In the genomic region with DNA sequence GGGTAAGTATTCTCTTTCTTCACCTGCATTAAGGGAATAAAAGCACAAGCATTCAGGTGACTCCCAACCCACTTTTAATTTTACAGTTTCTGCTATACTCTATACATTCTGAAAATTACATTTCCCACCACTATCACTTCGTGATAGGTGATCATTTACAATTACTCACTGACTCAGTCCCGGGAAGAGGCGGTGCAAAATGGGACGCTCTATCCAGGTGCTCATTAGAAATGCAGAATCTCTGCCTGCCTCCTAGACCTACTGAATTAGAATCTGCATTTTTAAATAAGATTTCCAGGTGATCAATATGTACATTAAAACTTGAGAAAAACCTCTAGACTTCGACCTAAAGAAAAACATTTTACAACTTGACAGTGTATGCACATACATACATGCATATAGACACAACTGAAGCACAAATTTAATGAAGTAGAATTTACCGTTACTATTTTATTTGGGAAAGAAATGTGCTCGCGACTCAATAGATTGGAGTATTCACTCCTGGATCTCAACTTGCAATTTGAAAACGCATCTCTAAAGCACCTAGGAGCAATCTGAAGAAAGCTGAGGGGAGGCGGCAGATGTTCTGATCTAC, we compare ENCODE assay signal across 8 cellular contexts. TPM values are rescaled to one million over a fixed set of nuclear protein-coding genes. Genes with fewer than 3 reads are reported as not detected.
DNase-seq lines count a peak whose midpoint lies in the region; ATAC-seq and TF ChIP-seq lines count a peak whose summit lies in the region.

No MANE protein-coding gene starts in this region.

- no peaks in the 10 kb centered on the region for H3K9me2 ChIP-seq in neural cell (ENCODE audit: insufficient read depth, low read length)

- H3K4me2 ChIP-seq in neural cell (ENCODE audit: low read length): peak overlapping the region; percentile 46

- no peaks in the 10 kb centered on the region for H3F3A ChIP-seq in neural cell (ENCODE audit: insufficient read depth, low read length, poor library complexity, severe bottlenecking)

- H3K4me1 ChIP-seq in NT2/D1 (ENCODE audit: insufficient read depth, insufficient read length) (no peaks in the 10 kb centered on the region), endodermal cell (ENCODE audit: control insufficient read depth, insufficient read depth, low read length) (no peaks in the 10 kb centered on the region)

- no peaks in the 10 kb centered on the region for H3K36me3 ChIP-seq in BJ (ENCODE audit: control insufficient read depth, insufficient read depth, low read length)
- H3K36me3 ChIP-seq in NT2/D1 (ENCODE audit: insufficient read depth, insufficient read length, low read length): no peaks in the 10 kb centered on the region
- H3K36me3 ChIP-seq in endodermal cell (ENCODE audit: control insufficient read depth, insufficient read depth, low read length): no peaks in the 10 kb centered on the region
- H3K36me3 ChIP-seq in neural cell (ENCODE audit: insufficient read depth, low read length): no peaks in the 10 kb centered on the region

- POLR2A ChIA-PET in BJ (lab: Charles Lee): interaction anchor here (0.8 kb wide), 2 partner anchors 17 to 374 kb away, joined by 3 to 4 read pairs; no protein-coding TSS in a partner anchor

- CTCF ChIA-PET in BJ (lab: Yijun Ruan, JAX): interaction anchor here (0.8 to 2.2 kb wide), 5 partner anchors 16 to 492 kb away, joined by 3 to 12 read pairs (median 4); no protein-coding TSS in a partner anchor

- H3K36me3 Mint-ChIP-seq in endodermal cell (ENCODE audit: low read depth): no peaks in the 10 kb centered on the region

- H3K27me3 Mint-ChIP-seq in endodermal cell (ENCODE audit: insufficient read depth): no peaks in the 10 kb centered on the region

- no peak for ATAC-seq in HG02571 (IDR thresholded peaks at IDR 0.05; ENCODE audit: unreplicated experiment)
- no peak for ATAC-seq in GM18873 (IDR thresholded peaks at IDR 0.05; ENCODE audit: low FRiP score, unreplicated experiment)

- H4K20me1 ChIP-seq in neural cell (ENCODE audit: insufficient read depth): no peaks in the 10 kb centered on the region

- H3K4me3 ChIP-seq in BJ (ENCODE audit: low read depth, low read length) (peak overlapping the region; percentile 65), NT2/D1 (ENCODE audit: insufficient read length, low read depth) (peak overlapping the region; percentile 87), endodermal cell (ENCODE audit: low read length) (peak overlapping the region; percentile 93), neural cell (ENCODE audit: low read length) (peak overlapping the region; percentile 70)

- no peak for DNase-seq in BJ (ENCODE audit: low read depth)
- DNase-seq in NT2/D1 (ENCODE audit: low read depth, low spot score): no peak
- DNase-seq in endodermal cell: no peak
- DNase-seq in D341Med (ENCODE audit: low spot score): no peak
- DNase-seq in AG08395 (ENCODE audit: low spot score): no peak

- H3K9me3 ChIP-seq in NT2/D1 (ENCODE audit: insufficient read depth, low read length): no peaks in the 10 kb centered on the region
- H3K9me3 ChIP-seq in endodermal cell (ENCODE audit: control insufficient read depth, low read length): no peaks in the 10 kb centered on the region
- H3K9me3 ChIP-seq in neural cell (ENCODE audit: low read length): no peaks in the 10 kb centered on the region

- no peak overlapping the region for H3K27ac ChIP-seq in endodermal cell (ENCODE audit: low read depth, low read length)
- no peak overlapping the region for H3K27ac ChIP-seq in neural cell (ENCODE audit: low read length)

- no peak for TF ChIP-seq RAD21 in neural cell (conservative IDR thresholded peaks at IDR 0.05)

- no peak for TF ChIP-seq EP300 in neural cell (conservative IDR thresholded peaks at IDR 0.05; ENCODE audit: poor library complexity, severe bottlenecking)

- no peak overlapping the region for H2AFZ ChIP-seq in neural cell (ENCODE audit: low read depth, low read length)

- WGBS in endodermal cell (ENCODE audit: insufficient coverage in 1 of 2, insufficient read length in 1 of 2), 2 experiments: 46 to 62% methylated on average over 7 to 10 of the region's 10 CpGs

- peak overlapping the region; percentile 90 for H3K9ac ChIP-seq in NT2/D1 (ENCODE audit: insufficient read length, low read depth)
- H3K9ac ChIP-seq in endodermal cell (ENCODE audit: extremely low read depth, low read length, poor library complexity, severe bottlenecking): peak overlapping the region; percentile 45
- no peak overlapping the region for H3K9ac ChIP-seq in neural cell (ENCODE audit: low read length)

- peaks cover 41% of the 10 kb centered on the region for H3K4me1 Mint-ChIP-seq in endodermal cell

- TF ChIP-seq CTCF in BJ (IDR thresholded peaks at IDR 0.05; ENCODE audit: insufficient read depth, low read depth, low read length) (no peak), endodermal cell (conservative IDR thresholded peaks at IDR 0.05) (no peak), neural cell (IDR thresholded peaks at IDR 0.05; ENCODE audit: poor library complexity, severe bottlenecking) (no peak)

- H3K79me2 ChIP-seq in neural cell (replicated peaks; ENCODE audit: insufficient read depth, low read length): no peaks in the 10 kb centered on the region

- H3K27ac Mint-ChIP-seq in endodermal cell: peak overlapping the region; percentile 93

- peak overlapping the region; percentile 87 for H3K4me3 Mint-ChIP-seq in endodermal cell

- no peaks in the 10 kb centered on the region for H3K9me3 Mint-ChIP-seq in endodermal cell

- H3K27me3 ChIP-seq in BJ (ENCODE audit: control insufficient read depth, insufficient read depth, low read length): no peaks in the 10 kb centered on the region
- H3K27me3 ChIP-seq in NT2/D1 (ENCODE audit: insufficient read depth, insufficient read length): peaks cover 16% of the 10 kb centered on the region
- peaks cover 5% of the 10 kb centered on the region for H3K27me3 ChIP-seq in endodermal cell (ENCODE audit: control insufficient read depth, insufficient read depth, low read length, poor library complexity, severe bottlenecking)
- peaks cover 36% of the 10 kb centered on the region for H3K27me3 ChIP-seq in neural cell (ENCODE audit: insufficient read depth, low read depth, low read length)

TF ChIP-seq in neural cell, 6 proteins besides CTCF, POLR2A, EP300 and RAD21:
- no peak for TF ChIP-seq SMC3 (conservative IDR thresholded peaks at IDR 0.05; ENCODE audit: poor library complexity)
- no peak for TF ChIP-seq REST (IDR thresholded peaks at IDR 0.05; ENCODE audit: borderline replicate concordance)
- TF ChIP-seq POLR2AphosphoS5 (IDR thresholded peaks at IDR 0.05): no peak
- TF ChIP-seq TAF1 (IDR thresholded peaks at IDR 0.05; ENCODE audit: low read depth): no peak
- no peak for TF ChIP-seq MXI1 (conservative IDR thresholded peaks at IDR 0.05; ENCODE audit: poor library complexity, severe bottlenecking)
- TF ChIP-seq EZH2 (IDR thresholded peaks at IDR 0.05; ENCODE audit: borderline replicate concordance, insufficient read depth, low read length, poor library complexity, severe bottlenecking): no peak

RNA-seq across cellular contexts. Expression of gene TGFBR2, which starts 0.6 kb away (rescaled TPM):
- polyA plus RNA-seq in BJ (2011; rRNA removed) (61.0 and 73.1 TPM in 2 replicates), neural cell (0.22 TPM in 1 of 2 replicates, not detected in the other)
- 46.1 and 62.0 TPM in 2 replicates for polyA minus RNA-seq in BJ (2011; rRNA and poly(A)+ RNA removed)
- total RNA-seq in endodermal cell: 1 to 10 TPM; 6.0 to 9.6 TPM
- polyA plus RNA-seq in endodermal cell (2013, experiment 1 of 2): 3.9 TPM
- 3.6 TPM for polyA plus RNA-seq in endodermal cell (2013, experiment 2 of 2)
- not detected in 2 replicates for polyA minus RNA-seq in neural cell

Comparison
In these comparisons a context has a peak if more than half of its experiments do, and no peak if none do; other contexts are left out.
1. RNA of gene TGFBR2, which starts 0.6 kb away (polyA plus RNA-seq): 61.0 to 73.1 TPM in BJ; 0.22 TPM in neural cell; every median in the first group is over 10 times any median in the second.
2. Peak in every context shown above with its lines, with median percentiles within 50 percentile points of each other: H3K4me3 ChIP-seq.